Comparison of ENCODE assay signal across 38 cellular contexts in the genomic region with DNA sequence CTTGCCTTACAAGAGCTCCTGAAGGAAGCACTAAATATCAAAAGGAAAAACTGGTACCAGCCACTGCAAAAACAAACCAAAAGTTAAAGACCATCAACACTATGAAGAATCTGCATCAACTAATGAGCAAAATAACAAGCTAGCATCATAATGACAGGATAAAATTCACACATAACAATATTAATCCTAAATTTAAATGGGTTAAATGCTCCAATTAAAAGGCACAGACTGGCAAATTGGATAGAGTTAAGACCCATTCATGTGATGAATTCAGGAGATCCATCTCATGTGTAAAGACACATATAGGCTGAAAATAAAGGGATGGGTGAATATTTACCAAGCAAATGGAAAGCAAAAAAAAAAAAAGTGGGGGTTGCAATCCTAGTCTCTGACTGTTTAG.
"Had no signal": no experiment of that assay in that cellular context is flagged by ENCODE, and none has a peak within 500 bp of the region (broad histone marks: within the 10 kb centered on the region; RNA-seq: fewer than 3 reads in every experiment).

No MANE protein-coding gene starts in this region.

- H3K9me3 Mint-ChIP-seq: activated naive CD4-positive, alpha-beta T cell treated with anti-CD3 and anti-CD28 coated beads, Interleukin-2, amount 50 U/mL, for 24 hours; central memory CD8-positive, alpha-beta T cell had no signal

- H3K4me1 Mint-ChIP-seq: activated naive CD4-positive, alpha-beta T cell treated with anti-CD3 and anti-CD28 coated beads, Interleukin-2, amount 10 ng/mL, durations not matched to agents 7 days and 5 days; brain had no signal

- H3K27ac ChIP-seq: adrenal gland, ascending aorta, body of pancreas, brain microvascular endothelial cell, breast epithelium, cardiac muscle cell had no signal

- H3K9me3 ChIP-seq: adrenal gland, ascending aorta, body of pancreas, breast epithelium had no signal

- H3K27me3 ChIP-seq: adrenal gland, ascending aorta, body of pancreas, brain microvascular endothelial cell, breast epithelium, cardiac muscle cell had no signal

- H3K27me3 Mint-ChIP-seq: activated naive CD4-positive, alpha-beta T cell treated with anti-CD3 and anti-CD28 coated beads, Interleukin-2, amount 10 ng/mL, durations not matched to agents 7 days and 5 days; activated naive CD4-positive, alpha-beta T cell treated with anti-CD3 and anti-CD28 coated beads, Interleukin-2, amount 50 U/mL, for 24 hours; activated naive CD8-positive, alpha-beta T cell; activated naive CD8-positive, alpha-beta T cell treated with anti-CD3 and anti-CD28 coated beads for 36 hours; activated naive CD8-positive, alpha-beta T cell treated with anti-CD3 and anti-CD28 coated beads, Interleukin-2, amount 10 ng/mL, durations not matched to agents 7 days and 5 days; activated naive CD8-positive, alpha-beta T cell treated with anti-CD3 and anti-CD28 coated beads, Interleukin-2, amount 50 U/mL, for 24 hours; activated T-cell treated with anti-CD3 and anti-CD28 coated beads, Interleukin-2, amount 50 U/mL, for 24 hours; brain; central memory CD8-positive, alpha-beta T cell had no signal

- H3K4me3 Mint-ChIP-seq: activated naive CD4-positive, alpha-beta T cell treated with anti-CD3 and anti-CD28 coated beads for 36 hours; activated naive CD4-positive, alpha-beta T cell treated with anti-CD3 and anti-CD28 coated beads, Interleukin-2, amount 10 ng/mL, durations not matched to agents 7 days and 5 days; activated naive CD4-positive, alpha-beta T cell treated with anti-CD3 and anti-CD28 coated beads, Interleukin-2, amount 50 U/mL, for 24 hours; activated naive CD8-positive, alpha-beta T cell treated with anti-CD3 and anti-CD28 coated beads for 36 hours; activated naive CD8-positive, alpha-beta T cell treated with anti-CD3 and anti-CD28 coated beads, Interleukin-2, amount 10 ng/mL, durations not matched to agents 7 days and 5 days; activated naive CD8-positive, alpha-beta T cell treated with anti-CD3 and anti-CD28 coated beads, Interleukin-2, amount 50 U/mL, for 24 hours; activated T-cell treated with anti-CD3 and anti-CD28 coated beads, Interleukin-2, amount 50 U/mL, for 24 hours; activated T-cell treated with anti-CD3 and anti-CD28 coated beads, Interleukin-2, amount 50 U/mL, for 4 hours; activated T-cell treated with anti-CD3 and anti-CD28 coated beads, Interleukin-2, amount 50 U/mL, for 72 hours; activated T-helper 1 cell treated with anti-CD3 and anti-CD28 coated beads, Interleukin-12 subunit alpha, Interleukin-12 subunit beta, Interleukin-2, Interleukin-4 antibody, amounts not matched to agents 30 ng/mL and 10 ng/mL and 1 ng/mL, durations not matched to agents 14 hours and 24 hours and 36 hours; brain; central memory CD8-positive, alpha-beta T cell had no signal

- H3K4me3 ChIP-seq: adrenal gland, ascending aorta, body of pancreas, breast epithelium, cardiac muscle cell had no signal

- FAIRE-seq: astrocyte, bronchial epithelial cell had no signal

- DNase-seq: activated effector memory CD4-positive, alpha-beta T cell treated with anti-CD3 and anti-CD28 coated beads, Interleukin-2, amount 50 U/mL, for 16 hours; activated effector memory CD4-positive, alpha-beta T cell treated with Interleukin-2 at 50 U/mL for 16 hours; activated gamma-delta T cell; activated gamma-delta T cell treated with Interleukin-2 at 50 U/mL for 16 hours; activated naive CD4-positive, alpha-beta T cell; activated naive CD4-positive, alpha-beta T cell treated with anti-CD3 and anti-CD28 coated beads for 36 hours; activated naive CD4-positive, alpha-beta T cell treated with anti-CD3 and anti-CD28 coated beads, Interleukin-2, amount 10 ng/mL, durations not matched to agents 7 days and 5 days; activated naive CD4-positive, alpha-beta T cell treated with anti-CD3 and anti-CD28 coated beads, Interleukin-2, amount 50 U/mL, for 16 hours; activated naive CD4-positive, alpha-beta T cell treated with Interleukin-2 at 50 U/mL for 16 hours; activated naive CD8-positive, alpha-beta T cell treated with anti-CD3 and anti-CD28 coated beads for 36 hours; activated naive CD8-positive, alpha-beta T cell treated with anti-CD3 and anti-CD28 coated beads, Interleukin-2, amount 10 ng/mL, durations not matched to agents 7 days and 5 days; activated naive CD8-positive, alpha-beta T cell treated with anti-CD3 and anti-CD28 coated beads, Interleukin-2, amount 50 U/mL, for 24 hours; activated T-cell treated with anti-CD3 and anti-CD28 coated beads, Interleukin-2, amount 50 U/mL, for 24 hours; activated T-cell treated with anti-CD3 and anti-CD28 coated beads, Interleukin-2, amount 50 U/mL, for 4 hours; activated T-cell treated with anti-CD3 and anti-CD28 coated beads, Interleukin-2, amount 50 U/mL, for 48 hours; activated T-cell treated with anti-CD3 and anti-CD28 coated beads, Interleukin-2, amount 50 U/mL, for 72 hours; adrenal gland; amniotic stem cell; amygdala; anterior cingulate cortex; aorta; body of pancreas; brain microvascular endothelial cell; caudate nucleus; central memory CD4-positive, alpha-beta T cell; cerebellar nuclear complex had no signal

- ATAC-seq: activated naive CD4-positive, alpha-beta T cell treated with anti-CD3 and anti-CD28 coated beads, Interleukin-2, amount 50 U/mL, for 72 hours; activated naive CD8-positive, alpha-beta T cell treated with anti-CD3 and anti-CD28 coated beads, Interleukin-2, amount 50 U/mL, for 24 hours; activated T-cell treated with anti-CD3 and anti-CD28 coated beads, Interleukin-2, amount 50 U/mL, for 4 hours; activated T-cell treated with anti-CD3 and anti-CD28 coated beads, Interleukin-2, amount 50 U/mL, for 72 hours; body of pancreas had no signal

- H3K27ac Mint-ChIP-seq: activated naive CD4-positive, alpha-beta T cell treated with anti-CD3 and anti-CD28 coated beads for 36 hours; activated naive CD4-positive, alpha-beta T cell treated with anti-CD3 and anti-CD28 coated beads, Interleukin-2, amount 10 ng/mL, durations not matched to agents 7 days and 5 days; activated naive CD4-positive, alpha-beta T cell treated with anti-CD3 and anti-CD28 coated beads, Interleukin-2, amount 50 U/mL, for 24 hours; activated naive CD4-positive, alpha-beta T cell treated with anti-CD3 and anti-CD28 coated beads, Interleukin-2, amount 50 U/mL, for 72 hours; activated naive CD8-positive, alpha-beta T cell treated with anti-CD3 and anti-CD28 coated beads for 36 hours; activated naive CD8-positive, alpha-beta T cell treated with anti-CD3 and anti-CD28 coated beads, Interleukin-2, amount 10 ng/mL, durations not matched to agents 7 days and 5 days; activated naive CD8-positive, alpha-beta T cell treated with anti-CD3 and anti-CD28 coated beads, Interleukin-2, amount 50 U/mL, for 24 hours; activated T-cell treated with anti-CD3 and anti-CD28 coated beads, Interleukin-2, amount 50 U/mL, for 24 hours; activated T-helper 1 cell treated with anti-CD3 and anti-CD28 coated beads, Interleukin-12 subunit alpha, Interleukin-12 subunit beta, Interleukin-2, Interleukin-4 antibody, amounts not matched to agents 30 ng/mL and 10 ng/mL and 1 ng/mL, durations not matched to agents 14 hours and 24 hours and 36 hours; activated T-helper 2 cell treated with anti-CD3 and anti-CD28 coated beads, Interferon-gamma antibody, Interleukin-2, Interleukin-4, amounts not matched to agents 10 μg/mL and 5 μg/mL and 100 μg/mL, durations not matched to agents 14 hours and 24 hours and 36 hours; brain had no signal

- H3K36me3 ChIP-seq: adrenal gland, brain microvascular endothelial cell, breast epithelium, cardiac muscle cell had no signal

- H3K4me1 ChIP-seq: adrenal gland, ascending aorta, breast epithelium had no signal
